Comparison of ENCODE assay signal across 23 cellular contexts in the genomic region with DNA sequence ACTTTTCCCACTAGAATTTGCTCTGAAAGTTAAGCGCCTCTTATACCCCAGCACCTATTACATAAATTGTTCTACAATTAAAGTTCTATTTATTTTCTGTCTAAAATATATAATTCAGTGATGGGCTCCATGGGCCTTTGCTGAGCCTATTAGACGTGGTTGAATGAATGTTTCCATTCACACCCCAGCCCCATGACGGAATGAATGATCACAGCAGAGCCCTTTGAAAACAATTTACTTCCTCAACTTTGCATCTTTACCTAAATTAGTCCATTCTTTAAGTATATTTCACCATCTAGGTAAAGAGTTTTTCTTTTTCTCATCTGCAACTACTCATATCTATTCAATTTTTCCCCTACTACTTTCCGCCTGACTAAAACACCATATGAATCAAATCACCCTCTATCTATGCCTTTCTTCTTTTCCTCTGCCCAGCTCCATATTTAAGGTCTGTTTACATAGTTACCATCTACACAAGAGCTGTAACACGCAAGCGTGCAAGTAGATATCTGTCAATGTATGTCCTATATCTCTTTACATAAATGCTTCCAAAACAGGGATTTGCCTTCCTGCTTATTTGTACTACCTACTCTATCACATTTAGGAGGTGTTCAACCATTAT.
"Had no signal": no experiment of that assay in that cellular context is flagged by ENCODE, and none has a peak within 500 bp of the region (broad histone marks: within the 10 kb centered on the region; RNA-seq: fewer than 3 reads in every experiment).

No MANE protein-coding gene starts in this region.

- H3K9me3 Mint-ChIP-seq: activated B cell treated with CpG ODN at 0.5 μM for 24 hours; activated CD4-positive, alpha-beta memory T cell treated with anti-CD3 and anti-CD28 coated beads, Interleukin-2, amount 10 ng/mL, durations not matched to agents 7 days and 5 days; activated naive CD4-positive, alpha-beta T cell treated with anti-CD3 and anti-CD28 coated beads, Interleukin-2, amount 10 ng/mL, durations not matched to agents 7 days and 5 days; activated naive CD8-positive, alpha-beta T cell treated with anti-CD3 and anti-CD28 coated beads, Interleukin-2, amount 10 ng/mL, durations not matched to agents 7 days and 5 days; activated T-helper 2 cell treated with anti-CD3 and anti-CD28 coated beads, Interferon-gamma antibody, Interleukin-2, Interleukin-4, amounts not matched to agents 10 μg/mL and 5 μg/mL and 100 μg/mL, durations not matched to agents 14 hours and 24 hours and 36 hours; T-cell had no signal

- DNase-seq: activated B cell treated with CpG ODN at 0.5 μM for 24 hours; activated CD4-positive, alpha-beta memory T cell treated with anti-CD3 and anti-CD28 coated beads, Interleukin-2, amount 10 ng/mL, durations not matched to agents 7 days and 5 days; activated CD4-positive, alpha-beta T cell treated with anti-CD3 and anti-CD28 coated beads, Interleukin-2, amount 50 U/mL, for 1 hour; activated gamma-delta T cell treated with Interleukin-2 at 50 U/mL for 16 hours; activated naive CD4-positive, alpha-beta T cell treated with anti-CD3 and anti-CD28 coated beads, Interleukin-2, amount 10 ng/mL, durations not matched to agents 7 days and 5 days; activated naive CD8-positive, alpha-beta T cell treated with anti-CD3 and anti-CD28 coated beads, Interleukin-2, amount 10 ng/mL, durations not matched to agents 7 days and 5 days; activated T-cell treated with anti-CD3 and anti-CD28 coated beads for 4 hours; activated T-cell treated with anti-CD3 and anti-CD28 coated beads, Interleukin-2, amount 50 U/mL, for 48 hours; aorta; central memory CD4-positive, alpha-beta T cell; KG1; NCI-H1092; NCI-H1930; NCI-H2171; NCI-H226; NCI-H526; NCI-H82; T-cell; T-helper 2 cell; T1000 had no signal

- H3K4me1 ChIP-seq: breast epithelium had no signal

- H3K36me3 ChIP-seq: breast epithelium had no signal

- H3K27ac Mint-ChIP-seq: activated B cell treated with CpG ODN at 0.5 μM for 24 hours; activated CD4-positive, alpha-beta memory T cell treated with anti-CD3 and anti-CD28 coated beads, Interleukin-2, amount 10 ng/mL, durations not matched to agents 7 days and 5 days; activated naive CD4-positive, alpha-beta T cell treated with anti-CD3 and anti-CD28 coated beads, Interleukin-2, amount 10 ng/mL, durations not matched to agents 7 days and 5 days; activated naive CD8-positive, alpha-beta T cell treated with anti-CD3 and anti-CD28 coated beads, Interleukin-2, amount 10 ng/mL, durations not matched to agents 7 days and 5 days; activated T-helper 2 cell treated with anti-CD3 and anti-CD28 coated beads, Interferon-gamma antibody, Interleukin-2, Interleukin-4, amounts not matched to agents 10 μg/mL and 5 μg/mL and 100 μg/mL, durations not matched to agents 14 hours and 24 hours and 36 hours; T-cell had no signal

- H3K4me1 Mint-ChIP-seq: activated CD4-positive, alpha-beta memory T cell treated with anti-CD3 and anti-CD28 coated beads, Interleukin-2, amount 10 ng/mL, durations not matched to agents 7 days and 5 days; activated naive CD4-positive, alpha-beta T cell treated with anti-CD3 and anti-CD28 coated beads, Interleukin-2, amount 10 ng/mL, durations not matched to agents 7 days and 5 days; activated naive CD8-positive, alpha-beta T cell treated with anti-CD3 and anti-CD28 coated beads, Interleukin-2, amount 10 ng/mL, durations not matched to agents 7 days and 5 days; T-cell had no signal

- H3K27me3 ChIP-seq: breast epithelium had no signal

- H3K27ac ChIP-seq: breast epithelium, SK-N-MC had no signal

- H3K9me3 ChIP-seq: breast epithelium had no signal

- H3K4me3 Mint-ChIP-seq: activated B cell treated with CpG ODN at 0.5 μM for 24 hours; activated CD4-positive, alpha-beta memory T cell treated with anti-CD3 and anti-CD28 coated beads, Interleukin-2, amount 10 ng/mL, durations not matched to agents 7 days and 5 days; activated naive CD4-positive, alpha-beta T cell treated with anti-CD3 and anti-CD28 coated beads, Interleukin-2, amount 10 ng/mL, durations not matched to agents 7 days and 5 days; activated naive CD8-positive, alpha-beta T cell treated with anti-CD3 and anti-CD28 coated beads, Interleukin-2, amount 10 ng/mL, durations not matched to agents 7 days and 5 days; T-cell had no signal

- H3K27me3 Mint-ChIP-seq: activated naive CD4-positive, alpha-beta T cell treated with anti-CD3 and anti-CD28 coated beads, Interleukin-2, amount 10 ng/mL, durations not matched to agents 7 days and 5 days had no signal

- H3K36me3 Mint-ChIP-seq: activated naive CD4-positive, alpha-beta T cell treated with anti-CD3 and anti-CD28 coated beads, Interleukin-2, amount 10 ng/mL, durations not matched to agents 7 days and 5 days; activated naive CD8-positive, alpha-beta T cell treated with anti-CD3 and anti-CD28 coated beads, Interleukin-2, amount 10 ng/mL, durations not matched to agents 7 days and 5 days; T-cell had no signal

- ATAC-seq: T-cell had no signal

- H3K4me3 ChIP-seq: breast epithelium, SK-N-MC had no signal
